ENCODE assay signal across 27 cellular contexts in genomic region chr15:101362986-101363566, GRCh38.
"Had no signal": no experiment of that assay in that cellular context is flagged by ENCODE, and none has a peak within 500 bp of the region (broad histone marks: within the 10 kb centered on the region; RNA-seq: fewer than 3 reads in every experiment).

No MANE protein-coding gene starts in this region.

- H3K9me3 ChIP-seq: lower lobe of right lung, prostate gland, sigmoid colon, testis, upper lobe of left lung had no signal

- H3K36me3 ChIP-seq: gastroesophageal sphincter, lower lobe of right lung, prostate gland, right atrium auricular region, sigmoid colon, tibial artery, upper lobe of left lung had no signal

- H3K9me3 Mint-ChIP-seq: dendritic cell treated with granulocyte-macrophage colony-stimulating factor and Interleukin-4, amounts not matched to agents 40 ng/mL and 50 ng/mL, for 4 days; natural killer cell; stimulated activated effector memory CD8-positive, alpha-beta T cell treated with anti-CD3 and anti-CD28 coated beads, Interleukin-12 subunit alpha, Interleukin-12 subunit beta, amount 100 ng/mL, for 72 hours had no signal

- H3K4me3 Mint-ChIP-seq: dendritic cell treated with granulocyte-macrophage colony-stimulating factor and Interleukin-4, amounts not matched to agents 40 ng/mL and 50 ng/mL, for 4 days; natural killer cell; stimulated activated effector memory CD8-positive, alpha-beta T cell treated with anti-CD3 and anti-CD28 coated beads, Interleukin-12 subunit alpha, Interleukin-12 subunit beta, amount 100 ng/mL, for 72 hours had no signal

- H3K4me3 ChIP-seq: esophagus muscularis mucosa, gastroesophageal sphincter, heart right ventricle, lower lobe of right lung, prostate gland, right atrium auricular region, sigmoid colon, testis, tibial artery, upper lobe of left lung had no signal

- ATAC-seq: foreskin keratinocyte; gastroesophageal sphincter; heart right ventricle; left colon; left ventricle myocardium superior; lower lobe of right lung; natural killer cell; stimulated activated naive CD8-positive, alpha-beta T cell treated with anti-CD3 and anti-CD28 coated beads, Interleukin-15, Interleukin-2, amounts not matched to agents 100 U/mL and 50 U/mL, for 24 hours had no signal

- H3K27ac Mint-ChIP-seq: dendritic cell treated with granulocyte-macrophage colony-stimulating factor and Interleukin-4, amounts not matched to agents 40 ng/mL and 50 ng/mL, for 4 days; natural killer cell; stimulated activated effector memory CD8-positive, alpha-beta T cell treated with anti-CD3 and anti-CD28 coated beads, Interleukin-12 subunit alpha, Interleukin-12 subunit beta, amount 100 ng/mL, for 72 hours had no signal

- H3K4me1 ChIP-seq: gastroesophageal sphincter, lower lobe of right lung, prostate gland, upper lobe of left lung had no signal

- H3K27me3 ChIP-seq: foreskin keratinocyte, heart right ventricle, right atrium auricular region, sigmoid colon, testis, upper lobe of left lung had no signal

- H3K36me3 Mint-ChIP-seq: natural killer cell; stimulated activated effector memory CD8-positive, alpha-beta T cell treated with anti-CD3 and anti-CD28 coated beads, Interleukin-12 subunit alpha, Interleukin-12 subunit beta, amount 100 ng/mL, for 72 hours had no signal

- FAIRE-seq: colon, endothelial cell of umbilical vein, islet of Langerhans, urothelium cell line had no signal

- H3K27ac ChIP-seq: esophagus muscularis mucosa, foreskin keratinocyte, gastroesophageal sphincter, heart right ventricle, lower lobe of right lung, prostate gland, right atrium auricular region, sigmoid colon, testis, tibial artery, upper lobe of left lung had no signal

- DNase-seq: effector memory CD4-positive, alpha-beta T cell; foreskin keratinocyte; heart right ventricle; hippocampal formation; kidney glomerular epithelial cell; left colon; left ventricle myocardium superior; lower lobe of right lung; natural killer cell; sigmoid colon; stimulated activated CD4-positive, alpha-beta T cell treated with anti-CD3 and anti-CD28 coated beads, Interleukin-2, amount 100 ng/mL, for 24 hours; stimulated activated CD4-positive, alpha-beta T cell treated with anti-CD3 and anti-CD28 coated beads, Interleukin-4, amount 100 ng/mL, for 24 hours; stimulated activated naive CD8-positive, alpha-beta T cell treated with anti-CD3 and anti-CD28 coated beads, Interleukin-15, Interleukin-2, amounts not matched to agents 100 U/mL and 50 U/mL, for 24 hours; substantia nigra; testis had no signal
